20 cellular contexts compared by ENCODE assay signal in genomic region chr4:175090116-175090515, GRCh38.
"Had no signal": no experiment of that assay in that cellular context is flagged by ENCODE, and none has a peak within 500 bp of the region (broad histone marks: within the 10 kb centered on the region; RNA-seq: fewer than 3 reads in every experiment).

No MANE protein-coding gene starts in this region.

- H3K27ac ChIP-seq: ascending aorta, gastroesophageal sphincter, heart left ventricle, left ventricle myocardium inferior, spleen, testis, upper lobe of left lung, WERI-Rb-1 had no signal

- H3K4me3 ChIP-seq: ascending aorta, gastroesophageal sphincter, heart left ventricle, left ventricle myocardium inferior, spleen, testis, upper lobe of left lung had no signal

- H3K4me1 ChIP-seq: ascending aorta, gastroesophageal sphincter, heart left ventricle, left ventricle myocardium inferior, spleen, testis, upper lobe of left lung had no signal

- DNase-seq: activated CD4-positive, alpha-beta T cell treated with anti-CD3 and anti-CD28 coated beads for 1 hour; activated CD8-positive, alpha-beta memory T cell treated with anti-CD3 and anti-CD28 coated beads for 24 hours; activated effector memory CD4-positive, alpha-beta T cell treated with anti-CD3 and anti-CD28 coated beads, Interleukin-2, amount 50 U/mL, for 16 hours; activated T-cell treated with anti-CD3 and anti-CD28 coated beads, Interleukin-2, amount 50 U/mL, for 72 hours; effector CD4-positive, alpha-beta T cell; heart left ventricle; kidney glomerular epithelial cell; left ventricle myocardium inferior; mammary epithelial cell; midbrain; nephron progenitor cell; nucleus accumbens; spleen; stimulated activated CD4-positive, alpha-beta T cell treated with anti-CD3 and anti-CD28 coated beads, Interleukin-4, amount 100 ng/mL, for 4 hours; testis; upper lobe of left lung; WERI-Rb-1 had no signal

- H3K9me3 ChIP-seq: ascending aorta, testis had no signal

- H3K36me3 ChIP-seq: ascending aorta, gastroesophageal sphincter, heart left ventricle, left ventricle myocardium inferior, spleen, upper lobe of left lung, WERI-Rb-1 had no signal

- ATAC-seq: activated T-cell treated with anti-CD3 and anti-CD28 coated beads, Interleukin-2, amount 50 U/mL, for 72 hours; gastroesophageal sphincter; heart left ventricle; stimulated activated memory B cell treated with anti-CD40 and anti-IgM and Interleukin-4, amounts not matched to agents 10 μg/mL and 1 μg/mL and 100 μg/mL, for 72 hours had no signal

- H3K27me3 ChIP-seq: ascending aorta, gastroesophageal sphincter, heart left ventricle, spleen, testis, upper lobe of left lung had no signal
